In the genomic region with DNA sequence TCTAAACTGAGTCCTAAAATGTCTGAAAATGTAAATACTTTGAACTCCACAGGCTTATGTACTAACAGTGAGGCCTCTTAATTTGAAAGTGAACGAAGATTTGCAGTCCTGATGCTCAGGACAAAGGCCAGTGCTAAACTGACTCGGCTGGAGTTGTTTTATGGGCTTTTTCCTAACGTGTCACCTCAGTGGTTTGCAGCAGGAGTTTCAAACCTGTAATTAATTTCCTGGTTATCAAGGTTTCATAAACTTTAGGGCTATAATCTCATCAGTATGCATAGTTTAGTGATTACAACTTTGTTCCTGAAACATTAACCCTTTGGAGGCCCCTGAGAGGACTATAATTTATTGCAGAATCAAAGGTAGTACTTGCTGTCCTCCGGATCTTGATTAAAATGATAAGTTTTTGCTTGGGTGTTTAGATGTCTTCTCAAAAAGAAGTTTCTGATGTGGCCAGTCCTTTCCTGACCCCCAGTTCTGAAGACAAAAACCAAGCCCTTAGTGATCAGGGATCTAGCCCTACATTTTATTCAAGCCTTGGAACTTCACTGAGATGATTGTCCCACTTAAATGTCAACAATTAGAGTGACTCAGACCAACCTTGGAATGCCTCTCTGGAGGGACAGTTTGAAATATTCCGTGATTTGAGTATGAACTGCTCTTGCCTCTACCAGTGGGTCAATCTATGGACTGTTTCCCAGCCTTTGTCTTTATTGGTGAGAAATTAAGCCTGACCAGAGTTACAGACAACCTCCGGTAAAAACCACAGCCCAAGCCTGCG, we compare ENCODE assay signal across 17 cellular contexts. TPM values are rescaled to one million over a fixed set of nuclear protein-coding genes. Genes with fewer than 3 reads are reported as not detected.
DNase-seq lines count a peak whose midpoint lies in the region; FAIRE-seq and TF ChIP-seq lines count a peak whose summit lies in the region.
"Had no signal": no experiment of that assay in that cellular context is flagged by ENCODE, and none has a peak within 500 bp of the region (broad histone marks: within the 10 kb centered on the region; RNA-seq: fewer than 3 reads in every experiment).

No MANE protein-coding gene starts in this region.

- no peaks in the 10 kb centered on the region for H3K4me1 Mint-ChIP-seq in activated CD4-positive, alpha-beta T cell treated with anti-CD3 and anti-CD28 coated beads, Interleukin-2, amount 10 ng/mL, durations not matched to agents 7 days and 5 days
- H3K4me1 Mint-ChIP-seq: naive thymus-derived CD8-positive, alpha-beta T cell had no signal

- CTCF ChIA-PET in activated CD4-positive, alpha-beta T cell treated with anti-CD3 and anti-CD28 coated beads, Interleukin-2, amount 10 ng/mL, durations not matched to agents 7 days and 5 days (lab: Charles Lee), result no interaction called here

- TF ChIP-seq CTCF in HFF-Myc (IDR thresholded peaks at IDR 0.05; ENCODE audit: low read depth, low read length, missing control alignments) (no peak), adrenal gland (IDR thresholded peaks at IDR 0.05) (no peak), keratinocyte (optimal IDR thresholded peaks at IDR 0.05 in 1 of 3, IDR thresholded peaks at IDR 0.05 in 1 of 3, conservative IDR thresholded peaks at IDR 0.05 in 1 of 3; ENCODE audit: extremely low read depth in 1 of 3, insufficient read depth in 2 of 3, low read length in 3 of 3) (no peak)

- no peaks in the 10 kb centered on the region for H4K20me1 ChIP-seq in keratinocyte (ENCODE audit: control insufficient read depth, extremely low read depth, insufficient read depth, low read length)

- H3K4me3 Mint-ChIP-seq in activated CD4-positive, alpha-beta T cell treated with anti-CD3 and anti-CD28 coated beads, Interleukin-2, amount 10 ng/mL, durations not matched to agents 7 days and 5 days, result no peak overlapping the region
- H3K4me3 Mint-ChIP-seq: naive thymus-derived CD8-positive, alpha-beta T cell had no signal

- intact Hi-C loops in adrenal gland (cut with DNase I), result no loop called here

- H3K27ac ChIP-seq in adrenal gland (peak overlapping the region in 3 of 5 donors; percentile 23 to 47 (median 35)), keratinocyte (ENCODE audit: control insufficient read depth, insufficient read depth, low read length) (no peak overlapping the region)

- no peaks in the 10 kb centered on the region for H3K9me1 ChIP-seq in keratinocyte (ENCODE audit: control insufficient read depth, extremely low read depth, insufficient read depth, low read length)

- H3K27me3 Mint-ChIP-seq in activated CD4-positive, alpha-beta T cell treated with anti-CD3 and anti-CD28 coated beads, Interleukin-2, amount 10 ng/mL, durations not matched to agents 7 days and 5 days, result peaks cover 13% of the 10 kb centered on the region

- H3K4me2 ChIP-seq in keratinocyte (ENCODE audit: control insufficient read depth, extremely low read depth, insufficient read depth, low read depth, low read length), result peak overlapping the region; percentile 6

- peaks cover 10% of the 10 kb centered on the region for H3K79me2 ChIP-seq in keratinocyte (ENCODE audit: control insufficient read depth, insufficient read depth, low read length)

- no peaks in the 10 kb centered on the region for H3K9me3 Mint-ChIP-seq in activated CD4-positive, alpha-beta T cell treated with anti-CD3 and anti-CD28 coated beads, Interleukin-2, amount 10 ng/mL, durations not matched to agents 7 days and 5 days
- H3K9me3 Mint-ChIP-seq: naive thymus-derived CD8-positive, alpha-beta T cell had no signal

- H3K4me3 ChIP-seq in HFF-Myc (replicated peaks; ENCODE audit: low read depth, low read length) (no peak overlapping the region), adrenal gland (no peak overlapping the region), keratinocyte (ENCODE audit: control insufficient read depth in 2 of 3, extremely low read depth in 1 of 3, insufficient read depth in 2 of 3, low read depth in 1 of 3, low read length in 3 of 3) (no peak overlapping the region)

- POLR2A ChIA-PET in activated CD4-positive, alpha-beta T cell treated with anti-CD3 and anti-CD28 coated beads, Interleukin-2, amount 10 ng/mL, durations not matched to agents 7 days and 5 days (lab: Charles Lee), result no interaction called here

- FAIRE-seq in keratinocyte (lab: Jason Lieb, UNC), result no peak
- FAIRE-seq: A204.1 had no signal

- 36 to 53% (median 47%) methylated on average over 7 of the region's 7 CpGs for WGBS in adrenal gland, 4 donors

- no peak overlapping the region for H2AFZ ChIP-seq in keratinocyte (ENCODE audit: control insufficient read depth, low read length)

- H3K27ac Mint-ChIP-seq in activated CD4-positive, alpha-beta T cell treated with anti-CD3 and anti-CD28 coated beads, Interleukin-2, amount 10 ng/mL, durations not matched to agents 7 days and 5 days, result no peak overlapping the region
- H3K27ac Mint-ChIP-seq: naive thymus-derived CD8-positive, alpha-beta T cell had no signal

- H3K9ac ChIP-seq in keratinocyte (ENCODE audit: control insufficient read depth, extremely low read depth, insufficient read depth, low read length), result no peak overlapping the region

- dilution Hi-C loops in keratinocyte (cut with MboI; ENCODE audit: extremely low pct_ligation_motif_present, low sequenced_read_pairs), result no loop called here

- H3K36me3 ChIP-seq in adrenal gland (replicated peaks in 1 of 2), result no peaks in the 10 kb centered on the region
- peaks cover 3 to 15% of the 10 kb centered on the region in 2 experiments for H3K36me3 ChIP-seq in keratinocyte (ENCODE audit: control insufficient read depth in 2 of 2, extremely low read depth in 1 of 2, insufficient read depth in 2 of 2, low read length in 2 of 2)

- TF ChIP-seq POLR2A in adrenal gland (IDR thresholded peaks at IDR 0.05), result no peak

- no peaks in the 10 kb centered on the region for H3K9me3 ChIP-seq in adrenal gland (replicated peaks in 1 of 3)
- no peaks in the 10 kb centered on the region for H3K9me3 ChIP-seq in keratinocyte (ENCODE audit: control insufficient read depth, low read depth, low read length)

- H3K4me1 ChIP-seq in adrenal gland (replicated peaks in 1 of 2), result peaks cover 0 to 6% of the 10 kb centered on the region in 2 donors
- H3K4me1 ChIP-seq in keratinocyte (ENCODE audit: control insufficient read depth, extremely low read depth, insufficient read depth, low read length), result peaks cover 14% of the 10 kb centered on the region

- H3K27me3 ChIP-seq in adrenal gland, result no peaks in the 10 kb centered on the region
- H3K27me3 ChIP-seq in keratinocyte (ENCODE audit: control insufficient read depth, extremely low read depth, insufficient read depth, low read length), result no peaks in the 10 kb centered on the region

- H3K36me3 Mint-ChIP-seq in activated CD4-positive, alpha-beta T cell treated with anti-CD3 and anti-CD28 coated beads, Interleukin-2, amount 10 ng/mL, durations not matched to agents 7 days and 5 days (ENCODE audit: low read depth), result no peaks in the 10 kb centered on the region

- DNase-seq in A172 (ENCODE audit: low spot score) (peak; percentile 92), HFF-Myc (ENCODE audit: extremely low read depth, low read depth) (peak; percentile 70), adrenal gland (no peak), keratinocyte (ENCODE audit: low read depth, low spot score) (no peak), SHP77 (lab: John Stamatoyannopoulos, UW) (no peak)
- no peak for DNase-seq in stimulated activated naive CD4-positive, alpha-beta T cell (lab: John Stamatoyannopoulos, UW)
- no peak for DNase-seq in activated CD4-positive, alpha-beta T cell treated with anti-CD3 and anti-CD28 coated beads, Interleukin-2, amount 10 ng/mL, durations not matched to agents 7 days and 5 days
- DNase-seq in activated naive CD4-positive, alpha-beta T cell (lab: John Stamatoyannopoulos, UW), result no peak
- DNase-seq: activated CD4-positive, CD25-positive, alpha-beta regulatory T cell; activated gamma-delta T cell; hypothalamus; naive thymus-derived CD8-positive, alpha-beta T cell; NCI-H2171 treated with DMSO at 0.1 percent for 48 hours; OCI-M1 had no signal

RNA-seq across cellular contexts. Expression of a gene that starts 11.1 kb away (rescaled TPM):
- total RNA-seq in A172 (2014; rRNA removed; shearing (Covaris generic)), result 0.47 TPM in 1 of 2 replicates, not detected in the other
- 1 to 10 TPM in 2 of 8 donors, under 1 TPM in 5, not detected in 1; 0.18 to 2.8 (median 0.52) TPM for total RNA-seq in adrenal gland
- polyA plus RNA-seq in adrenal gland, result under 1 TPM; 0.27 to 0.44 (median 0.40) TPM
- polyA plus RNA-seq in keratinocyte, result not detected in 3 replicates
- polyA plus RNA-seq in keratinocyte (2011; ENCODE audit: low read depth), result not detected
- not detected in 2 replicates for polyA plus RNA-seq in keratinocyte (2011; cell fraction: cytosol; rRNA removed)
- not detected in 2 replicates for polyA plus RNA-seq in keratinocyte (2011; cell fraction: nucleus; rRNA removed)
- not detected in 2 replicates for polyA plus RNA-seq in keratinocyte (2012; ENCODE audit: low replicate concordance)
- not detected in 3 replicates for polyA minus RNA-seq in keratinocyte
- polyA minus RNA-seq in keratinocyte (2011; cell fraction: cytosol; rRNA and poly(A)+ RNA removed), result not detected
- not detected in 2 replicates for polyA minus RNA-seq in keratinocyte (2011; cell fraction: nucleus; rRNA and poly(A)+ RNA removed)
- 1 to 10 TPM; 1.8 to 2.2 TPM for total RNA-seq in activated CD4-positive, alpha-beta T cell treated with anti-CD3 and anti-CD28 coated beads, Interleukin-2, amount 10 ng/mL, durations not matched to agents 7 days and 5 days
- total RNA-seq: dermis microvascular lymphatic vessel endothelial cell; LHCN-M2; naive thymus-derived CD8-positive, alpha-beta T cell had no signal
- polyA plus RNA-seq: naive thymus-derived CD8-positive, alpha-beta T cell had no signal

RNA-seq across cellular contexts. Expression of a gene that starts 19.8 kb away (rescaled TPM):
- 1.7 and 2.3 TPM in 2 replicates for total RNA-seq in A172 (2014; rRNA removed; shearing (Covaris generic))
- 1 to 10 TPM in 7 of 8 donors, under 1 TPM in 1; 0.35 to 4.0 (median 1.5) TPM for total RNA-seq in adrenal gland
- under 1 TPM; 0.40 to 0.95 (median 0.67) TPM for polyA plus RNA-seq in adrenal gland
- 131 to 197 TPM (median 182 TPM) in 3 replicates for polyA plus RNA-seq in keratinocyte
- 54.0 TPM for polyA plus RNA-seq in keratinocyte (2011; ENCODE audit: low read depth)
- 32.6 and 69.3 TPM in 2 replicates for polyA plus RNA-seq in keratinocyte (2011; cell fraction: cytosol; rRNA removed)
- 196 and 224 TPM in 2 replicates for polyA plus RNA-seq in keratinocyte (2011; cell fraction: nucleus; rRNA removed)
- 66.0 and 89.2 TPM in 2 replicates for polyA plus RNA-seq in keratinocyte (2012; ENCODE audit: low replicate concordance)
- polyA minus RNA-seq in keratinocyte, result 109 to 247 TPM (median 242 TPM) in 3 replicates
- 53.7 TPM for polyA minus RNA-seq in keratinocyte (2011; cell fraction: cytosol; rRNA and poly(A)+ RNA removed)
- 156 and 362 TPM in 2 replicates for polyA minus RNA-seq in keratinocyte (2011; cell fraction: nucleus; rRNA and poly(A)+ RNA removed)
- total RNA-seq in activated CD4-positive, alpha-beta T cell treated with anti-CD3 and anti-CD28 coated beads, Interleukin-2, amount 10 ng/mL, durations not matched to agents 7 days and 5 days, result under 1 TPM; 0.27 to 0.89 TPM

Comparison
In these comparisons a context has a peak if more than half of its experiments do, and no peak if none do; other contexts are left out.
1. DNase-seq: peak in A172 (single experiment) and HFF-Myc (single experiment); none in adrenal gland (0 of 7), keratinocyte (single experiment), stimulated activated naive CD4-positive, alpha-beta T cell (0 of 6), activated CD4-positive, alpha-beta T cell treated with anti-CD3 and anti-CD28 coated beads, Interleukin-2, amount 10 ng/mL, durations not matched to agents 7 days and 5 days (single experiment), activated naive CD4-positive, alpha-beta T cell (0 of 4) and SHP77 (0 of 2).